In the genomic region with DNA sequence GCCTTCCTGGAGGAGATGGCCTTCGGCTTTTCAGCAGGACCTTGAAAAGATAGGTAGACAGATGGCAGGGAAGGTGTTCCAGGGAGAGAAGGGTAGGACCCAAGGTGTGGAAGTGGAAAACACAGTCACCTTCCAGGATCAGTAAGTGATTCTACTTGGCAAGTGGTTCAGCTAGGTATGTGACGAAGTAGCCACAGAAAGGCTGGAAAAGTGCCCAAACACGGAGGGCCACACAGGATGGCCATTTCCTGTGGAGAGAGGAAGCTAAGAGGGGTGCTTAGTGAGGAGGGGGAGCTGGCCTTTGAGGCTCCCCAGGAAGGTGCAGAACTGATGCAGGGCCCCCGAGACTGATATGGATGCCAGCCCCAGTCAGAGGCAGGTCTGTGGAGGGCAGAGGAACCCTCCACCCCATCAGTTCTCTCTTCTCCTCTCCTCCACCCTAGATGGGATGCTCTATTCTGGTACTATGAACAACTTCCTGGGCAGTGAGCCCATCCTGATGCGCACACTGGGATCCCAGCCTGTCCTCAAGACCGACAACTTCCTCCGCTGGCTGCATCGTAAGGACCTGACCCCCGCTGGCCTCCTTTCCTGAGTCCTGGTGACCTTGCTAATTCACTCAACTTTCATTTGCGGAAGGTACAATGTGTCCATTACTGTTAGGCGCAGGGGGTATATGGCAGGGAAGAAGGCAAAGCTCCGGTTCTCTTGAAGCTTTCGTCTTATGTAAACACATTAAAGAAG, we compare ENCODE assay signal across 9 cellular contexts. TPM values are rescaled to one million over a fixed set of nuclear protein-coding genes. Genes with fewer than 3 reads are reported as not detected.
A peak's percentile ranks its signal among the peaks of the same experiment; 100 is the strongest.
DNase-seq lines count a peak whose midpoint lies in the region; ATAC-seq and TF ChIP-seq lines count a peak whose summit lies in the region.
"Had no signal": no experiment of that assay in that cellular context is flagged by ENCODE, and none has a peak within 500 bp of the region (broad histone marks: within the 10 kb centered on the region; RNA-seq: fewer than 3 reads in every experiment).

No MANE protein-coding gene starts in this region.

- peak overlapping the region; percentile 55 to 93 (median 81) for H3K4me3 Mint-ChIP-seq in CD4-positive, CD25-positive, alpha-beta regulatory T cell

- no peaks in the 10 kb centered on the region for H3K9me3 Mint-ChIP-seq in CD4-positive, CD25-positive, alpha-beta regulatory T cell

- H3K27ac Mint-ChIP-seq in CD4-positive, CD25-positive, alpha-beta regulatory T cell: peak overlapping the region in 2 of 3 donors; percentile 31 to 64

- TF ChIP-seq CTCF in WERI-Rb-1 (IDR thresholded peaks at IDR 0.05; ENCODE audit: low read depth, low read length) (no peak), fibroblast of pulmonary artery (IDR thresholded peaks at IDR 0.05; ENCODE audit: low read length, missing control alignments) (no peak), neutrophil (IDR thresholded peaks at IDR 0.05) (no peak)

- DNase-seq in CD4-positive, CD25-positive, alpha-beta regulatory T cell: no peak
- DNase-seq in WERI-Rb-1 (no peak), fibroblast of pulmonary artery (ENCODE audit: low read depth) (peak; percentile 33), NCI-H2196 treated with DMSO at 0.1 percent for 48 hours (lab: John Stamatoyannopoulos, UW; ENCODE audit: unreplicated experiment) (no peak), GDM1 (lab: John Stamatoyannopoulos, UW) (no peak), SHP77 treated with DMSO at 0.1 percent for 48 hours (lab: John Stamatoyannopoulos, UW) (no peak)
- no peak for DNase-seq in stimulated activated CD4-positive, alpha-beta T cell treated with anti-CD3 and anti-CD28 coated beads, Interleukin-2, amount 100 ng/mL, for 24 hours

- ATAC-seq in CD4-positive, CD25-positive, alpha-beta regulatory T cell (ENCODE audit: low read depth in 2 of 2): no peak

- no peaks in the 10 kb centered on the region for H3K9me3 ChIP-seq in CD4-positive, CD25-positive, alpha-beta regulatory T cell (ENCODE audit: control insufficient read depth in 2 of 2, low read length in 2 of 2)
- H3K9me3 ChIP-seq in WERI-Rb-1 (ENCODE audit: severe bottlenecking) (no peaks in the 10 kb centered on the region), neutrophil (no peaks in the 10 kb centered on the region)

- no peaks in the 10 kb centered on the region for H3K27me3 ChIP-seq in CD4-positive, CD25-positive, alpha-beta regulatory T cell (ENCODE audit: control insufficient read depth, insufficient read depth, low read length)
- H3K27me3 ChIP-seq in WERI-Rb-1 (ENCODE audit: insufficient read depth, low read depth, severe bottlenecking) (no peaks in the 10 kb centered on the region), neutrophil (no peaks in the 10 kb centered on the region)

- H3K4me1 Mint-ChIP-seq in CD4-positive, CD25-positive, alpha-beta regulatory T cell: peaks cover 4 to 21% (median 14%) of the 10 kb centered on the region in 4 donors

- peak overlapping the region; percentile 21 for H3K4me3 ChIP-seq in CD4-positive, CD25-positive, alpha-beta regulatory T cell (ENCODE audit: low read depth, low read length)
- H3K4me3 ChIP-seq in WERI-Rb-1 (ENCODE audit: low read depth, low read length) (peak overlapping the region; percentile 47), fibroblast of pulmonary artery (replicated peaks; ENCODE audit: low read depth, low read length) (no peak overlapping the region), neutrophil (ENCODE audit: low read depth in 1 of 2, low read length in 1 of 2) (no peak overlapping the region)

- H3K36me3 Mint-ChIP-seq in CD4-positive, CD25-positive, alpha-beta regulatory T cell: no peaks in the 10 kb centered on the region

- H3K27ac ChIP-seq in CD4-positive, CD25-positive, alpha-beta regulatory T cell (ENCODE audit: insufficient read depth, low read length, poor library complexity, severe bottlenecking): no peak overlapping the region
- H3K27ac ChIP-seq in WERI-Rb-1 (peak overlapping the region; percentile 76), neutrophil (peak overlapping the region; percentile 56)
- H3K27ac ChIP-seq: epithelial cell of prostate had no signal

- H3K27me3 Mint-ChIP-seq in CD4-positive, CD25-positive, alpha-beta regulatory T cell: peaks cover 4% of the 10 kb centered on the region

- H3K4me1 ChIP-seq in CD4-positive, CD25-positive, alpha-beta regulatory T cell (ENCODE audit: control insufficient read depth, insufficient read depth, low read length, poor library complexity, severe bottlenecking): peaks cover 5% of the 10 kb centered on the region
- H3K4me1 ChIP-seq in neutrophil (ENCODE audit: control insufficient read depth in 1 of 2, insufficient read depth in 1 of 2, low read depth in 1 of 2, low read length in 1 of 2): peaks cover 45 to 48% of the 10 kb centered on the region in 2 experiments

- no peaks in the 10 kb centered on the region for H3K36me3 ChIP-seq in CD4-positive, CD25-positive, alpha-beta regulatory T cell (ENCODE audit: control insufficient read depth, insufficient read depth, low read length)
- no peaks in the 10 kb centered on the region for H3K36me3 ChIP-seq in WERI-Rb-1
- peaks cover 93% of the 10 kb centered on the region for H3K36me3 ChIP-seq in neutrophil

RNA-seq across cellular contexts. Expression of gene SEMA4A, which starts 6.8 kb away (rescaled TPM):
- 41.2 TPM for total RNA-seq in CD4-positive, CD25-positive, alpha-beta regulatory T cell
- polyA plus RNA-seq in CD4-positive, CD25-positive, alpha-beta regulatory T cell: 1 to 10 TPM in 2 of 4 donors, under 1 TPM in 2; 0.89 to 2.2 (median 1.4) TPM

RNA-seq across cellular contexts. Expression of gene SLC25A44, which starts 33.7 kb away (rescaled TPM):
- 21.3 TPM for total RNA-seq in CD4-positive, CD25-positive, alpha-beta regulatory T cell
- 10 to 100 TPM in 3 of 4 donors, 1 to 10 TPM in 1; 8.2 to 17.5 (median 12.7) TPM for polyA plus RNA-seq in CD4-positive, CD25-positive, alpha-beta regulatory T cell

RNA-seq across cellular contexts. Expression of gene LMNA, which starts 45.7 kb away (rescaled TPM):
- 1,807 TPM for total RNA-seq in CD4-positive, CD25-positive, alpha-beta regulatory T cell
- 100 to 1,000 TPM in 1 of 4 donors, 10 to 100 TPM in 3; 54.1 to 113 (median 83.1) TPM for polyA plus RNA-seq in CD4-positive, CD25-positive, alpha-beta regulatory T cell

RNA-seq across cellular contexts. Expression of gene PMF1, which starts 52.6 kb away (rescaled TPM):
- total RNA-seq in CD4-positive, CD25-positive, alpha-beta regulatory T cell: 69.3 TPM
- 10 to 100 TPM; 70.6 to 89.9 (median 88.7) TPM for polyA plus RNA-seq in CD4-positive, CD25-positive, alpha-beta regulatory T cell

Comparison
In these comparisons a context has a peak if more than half of its experiments do, and no peak if none do; other contexts are left out.
1. H3K4me3 ChIP-seq: peak in CD4-positive, CD25-positive, alpha-beta regulatory T cell (single experiment) and WERI-Rb-1 (single experiment); none in fibroblast of pulmonary artery (single experiment) and neutrophil (0 of 2).